Comparison of ENCODE assay signal across 24 cellular contexts in the genomic region with DNA sequence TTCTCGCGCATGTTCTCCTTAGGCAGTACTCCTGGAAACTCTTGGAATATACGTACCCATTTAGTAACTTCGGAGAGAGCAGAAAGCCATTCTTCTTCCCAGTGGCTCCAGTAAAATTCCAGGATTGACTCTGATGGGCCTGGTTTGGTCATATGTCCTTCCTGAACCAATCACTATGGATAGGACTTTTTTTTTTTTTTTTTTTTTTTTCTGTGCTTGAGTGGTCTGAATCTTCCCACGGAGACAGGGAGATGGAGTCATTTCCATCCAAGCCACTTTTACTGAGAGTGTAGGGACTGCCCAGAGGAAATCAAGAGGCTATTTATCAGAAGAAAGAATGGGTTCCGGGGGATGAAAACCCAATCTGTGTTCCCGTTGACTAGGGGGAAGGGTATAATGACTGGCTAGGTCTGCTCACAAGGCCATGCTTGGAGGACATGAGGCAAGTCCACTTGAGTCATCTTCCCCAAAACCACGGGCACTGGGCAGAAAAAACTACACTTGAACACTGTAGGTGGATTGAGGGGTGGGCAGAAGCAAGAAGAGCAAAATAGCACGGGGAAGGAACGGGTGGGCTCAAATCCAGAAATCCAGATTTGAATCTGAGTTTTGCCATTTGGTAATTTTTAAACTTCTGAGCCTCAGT. TPM values are rescaled to one million over a fixed set of nuclear protein-coding genes. Genes with fewer than 3 reads are reported as not detected.
DNase-seq lines count a peak whose midpoint lies in the region; ATAC-seq, FAIRE-seq and TF ChIP-seq lines count a peak whose summit lies in the region.
"Had no signal": no experiment of that assay in that cellular context is flagged by ENCODE, and none has a peak within 500 bp of the region (broad histone marks: within the 10 kb centered on the region; RNA-seq: fewer than 3 reads in every experiment).

No MANE protein-coding gene starts in this region.

- H3K36me3 Mint-ChIP-seq in Calu3 (ENCODE audit: insufficient read depth, unreplicated experiment) = peaks cover 17% of the 10 kb centered on the region
- H3K36me3 Mint-ChIP-seq in nephron (ENCODE audit: low read depth) = no peaks in the 10 kb centered on the region
- H3K36me3 Mint-ChIP-seq: activated naive CD4-positive, alpha-beta T cell treated with anti-CD3 and anti-CD28 coated beads, Interleukin-2, amount 10 ng/mL, durations not matched to agents 7 days and 5 days; naive thymus-derived CD4-positive, alpha-beta T cell; WTC11 had no signal

- BruUV-seq in Calu3 (replicated peaks; lab: Mats Ljungman, UMichigan) = no TSS peak

- H3K27ac Mint-ChIP-seq in Calu3 (ENCODE audit: unreplicated experiment) (peak overlapping the region; percentile 97), nephron (peak overlapping the region; percentile 74 to 87 (median 75))
- H3K27ac Mint-ChIP-seq: activated naive CD4-positive, alpha-beta T cell treated with anti-CD3 and anti-CD28 coated beads, Interleukin-2, amount 10 ng/mL, durations not matched to agents 7 days and 5 days; activated T-helper 1 cell treated with anti-CD3 and anti-CD28 coated beads, Interleukin-12 subunit alpha, Interleukin-12 subunit beta, Interleukin-2, Interleukin-4 antibody, amounts not matched to agents 30 ng/mL and 10 ng/mL and 1 ng/mL, durations not matched to agents 14 hours and 24 hours and 36 hours; WTC11 had no signal

- intact Hi-C loops in Calu3 (cut with micrococcal nuclease; ENCODE audit: unreplicated experiment) = loop anchor here (1.0 to 5.0 kb wide), 3 partner anchors 56 to 229 kb away; no protein-coding TSS in a partner anchor
- intact Hi-C loops in pancreas (cut with DNase I) = loop anchor here in 1 of 3 donors (5.0 kb wide), 1 partner anchor 354 kb away; no protein-coding TSS in a partner anchor

- H3K4me3 Mint-ChIP-seq in Calu3 (ENCODE audit: low read depth, unreplicated experiment) (no peak overlapping the region), nephron (peak overlapping the region in 1 of 3 experiments; percentile 2)
- H3K4me3 Mint-ChIP-seq: activated naive CD4-positive, alpha-beta T cell treated with anti-CD3 and anti-CD28 coated beads, Interleukin-2, amount 10 ng/mL, durations not matched to agents 7 days and 5 days; activated T-helper 1 cell treated with anti-CD3 and anti-CD28 coated beads, Interleukin-12 subunit alpha, Interleukin-12 subunit beta, Interleukin-2, Interleukin-4 antibody, amounts not matched to agents 30 ng/mL and 10 ng/mL and 1 ng/mL, durations not matched to agents 14 hours and 24 hours and 36 hours; WTC11 had no signal

- no peaks in the 10 kb centered on the region for H3K27me3 ChIP-seq in pancreas
- H3K27me3 ChIP-seq: ascending aorta, BLaER1, cardiac muscle cell, colonic mucosa, heart left ventricle, MG63 had no signal

- H3K9me3 Mint-ChIP-seq in Calu3 (ENCODE audit: low read depth, unreplicated experiment) (no peaks in the 10 kb centered on the region), nephron (no peaks in the 10 kb centered on the region)
- H3K9me3 Mint-ChIP-seq: activated naive CD4-positive, alpha-beta T cell treated with anti-CD3 and anti-CD28 coated beads, Interleukin-2, amount 10 ng/mL, durations not matched to agents 7 days and 5 days; activated T-helper 1 cell treated with anti-CD3 and anti-CD28 coated beads, Interleukin-12 subunit alpha, Interleukin-12 subunit beta, Interleukin-2, Interleukin-4 antibody, amounts not matched to agents 30 ng/mL and 10 ng/mL and 1 ng/mL, durations not matched to agents 14 hours and 24 hours and 36 hours; naive thymus-derived CD4-positive, alpha-beta T cell; WTC11 had no signal

- H3K27me3 Mint-ChIP-seq in Calu3 (ENCODE audit: unreplicated experiment) (peaks cover 10% of the 10 kb centered on the region), nephron (ENCODE audit: low read depth) (no peaks in the 10 kb centered on the region)

- no peaks in the 10 kb centered on the region for H3K36me3 ChIP-seq in pancreas
- H3K36me3 ChIP-seq: ascending aorta, BLaER1, cardiac muscle cell, colonic mucosa, heart left ventricle, MG63 had no signal

- H3K4me3 ChIP-seq in AG10803 (ENCODE audit: low read length) (no peak overlapping the region), pancreas (no peak overlapping the region)
- H3K4me3 ChIP-seq: ascending aorta, BLaER1, cardiac muscle cell, colonic mucosa, heart left ventricle, MG63, SK-N-MC had no signal

- no peak for FAIRE-seq in pancreas (lab: Jason Lieb, UNC)
- FAIRE-seq: kidney had no signal

- H3K27ac ChIP-seq in pancreas = no peak overlapping the region
- H3K27ac ChIP-seq: ascending aorta, BLaER1, cardiac muscle cell, colonic mucosa, foreskin keratinocyte, heart left ventricle, SK-N-MC had no signal

- TF ChIP-seq CTCF in AG10803 (conservative IDR thresholded peaks at IDR 0.05; ENCODE audit: low read length) = no peak
- no peak for TF ChIP-seq CTCF in Calu3 (IDR thresholded peaks at IDR 0.05; ENCODE audit: unreplicated experiment)
- TF ChIP-seq CTCF in nephron (IDR thresholded peaks at IDR 0.05; ENCODE audit: unreplicated experiment in 3 of 3) = no peak
- TF ChIP-seq CTCF in pancreas (IDR thresholded peaks at IDR 0.05) = no peak

- DNase-seq in AG10803 (ENCODE audit: low read depth) = peak; percentile 8
- no peak for DNase-seq in Calu3
- DNase-seq in RPMI7951 (ENCODE audit: low read depth) = peak; percentile 42
- no peak for DNase-seq in pancreas
- DNase-seq in NCI-H1417 (lab: John Stamatoyannopoulos, UW) = no peak
- DNase-seq in GOT3 (lab: John Stamatoyannopoulos, UW) = no peak
- no peak for DNase-seq in NCI-H1105 treated with DMSO at 0.1 percent for 48 hours (lab: John Stamatoyannopoulos, UW)
- DNase-seq: midbrain, occipital lobe had no signal

- H3K9me3 ChIP-seq in pancreas = no peaks in the 10 kb centered on the region
- H3K9me3 ChIP-seq: ascending aorta, BLaER1, Caco-2, colonic mucosa, heart left ventricle, MG63 had no signal

- no peaks in the 10 kb centered on the region for H3K4me1 ChIP-seq in pancreas
- H3K4me1 ChIP-seq: ascending aorta, Caco-2 had no signal

- WGBS in pancreas, 2 donors = 68 to 77% methylated on average over 10 of the region's 10 CpGs

- CTCF ChIA-PET in Calu3 (lab: Charles Lee) = interaction anchor here (2.3 to 3.2 kb wide), 4 partner anchors 20 to 356 kb away, joined by 12 to 38 read pairs (median 23); no protein-coding TSS in a partner anchor

- H3K4me1 Mint-ChIP-seq in Calu3 (ENCODE audit: low read depth, unreplicated experiment) (peaks cover 47% of the 10 kb centered on the region), nephron (peaks cover 54% of the 10 kb centered on the region)

- no peak for ATAC-seq in pancreas

RNA-seq across cellular contexts. Expression of gene MRPS18A, which starts 35.5 kb away (rescaled TPM):
- total RNA-seq in Calu3 (2022) = 88.8 and 106 TPM in 2 replicates
- 68.5 and 68.7 TPM in 2 replicates for total RNA-seq in RPMI7951 (2014; rRNA removed; shearing (Covaris generic))
- total RNA-seq in pancreas = 10 to 100 TPM; 10.9 to 18.2 (median 14.3) TPM
- 10 to 100 TPM; 19.2 to 24.6 TPM for polyA plus RNA-seq in pancreas

RNA-seq across cellular contexts. Expression of gene VEGFA, which starts 47.0 kb away (rescaled TPM):
- total RNA-seq in Calu3 (2022) = 345 and 407 TPM in 2 replicates
- total RNA-seq in RPMI7951 (2014; rRNA removed; shearing (Covaris generic)) = 108 and 135 TPM in 2 replicates
- total RNA-seq in pancreas = 100 to 1,000 TPM in 1 of 6 donors, 10 to 100 TPM in 5; 55.2 to 127 (median 90.0) TPM
- 100 to 1,000 TPM; 158 to 206 TPM for polyA plus RNA-seq in pancreas

Comparison
In these comparisons a context has a peak if more than half of its experiments do, and no peak if none do; other contexts are left out.
1. DNase-seq: peak in AG10803 (single experiment) and RPMI7951 (single experiment); none in Calu3 (single experiment), pancreas (0 of 6), NCI-H1417 (0 of 3), GOT3 (single experiment) and NCI-H1105 treated with DMSO at 0.1 percent for 48 hours (single experiment).